Comparison of ENCODE assay signal across 18 cellular contexts in the genomic region with DNA sequence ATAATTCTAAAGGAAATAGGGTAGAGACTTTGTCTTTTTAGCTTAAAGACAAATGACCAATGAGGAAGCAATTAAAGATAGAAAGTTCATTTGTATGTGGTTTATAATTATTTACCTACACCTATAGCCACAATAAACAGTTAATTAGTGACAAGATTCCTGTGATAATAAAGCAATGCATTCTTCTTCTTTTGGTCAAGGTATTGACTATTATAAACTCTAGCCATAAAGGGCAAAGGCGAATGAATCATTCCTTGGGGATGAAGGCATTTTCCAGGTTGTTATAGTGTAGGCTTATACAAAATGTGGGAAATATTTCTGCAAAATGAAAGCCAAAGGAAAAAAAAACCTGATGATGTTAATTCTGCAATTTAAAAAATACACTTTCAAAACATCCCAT.
"Had no signal": no experiment of that assay in that cellular context is flagged by ENCODE, and none has a peak within 500 bp of the region (broad histone marks: within the 10 kb centered on the region; RNA-seq: fewer than 3 reads in every experiment).

No MANE protein-coding gene starts in this region.

- H3K9me3 Mint-ChIP-seq: naive thymus-derived CD8-positive, alpha-beta T cell had no signal

- ATAC-seq: esophagus mucosa; gastrocnemius medialis; left cardiac atrium; naive thymus-derived CD8-positive, alpha-beta T cell; sciatic nerve had no signal

- H3K27ac Mint-ChIP-seq: naive thymus-derived CD8-positive, alpha-beta T cell had no signal

- H3K4me3 Mint-ChIP-seq: naive thymus-derived CD8-positive, alpha-beta T cell had no signal

- H3K36me3 ChIP-seq: gastrocnemius medialis had no signal

- H3K27me3 ChIP-seq: dorsolateral prefrontal cortex, gastrocnemius medialis, heart right ventricle, neutrophil, stomach had no signal

- H3K4me3 ChIP-seq: dorsolateral prefrontal cortex, gastrocnemius medialis, heart right ventricle, stomach, thoracic aorta had no signal

- H3K9me3 ChIP-seq: gastrocnemius medialis, heart right ventricle, neutrophil, stomach, thoracic aorta had no signal

- H3K27ac ChIP-seq: dorsolateral prefrontal cortex, gastrocnemius medialis, neutrophil, stomach, thoracic aorta had no signal

- DNase-seq: cortex of kidney; dorsolateral prefrontal cortex; effector CD8-positive, alpha-beta T cell; gastrocnemius medialis; heart right ventricle; kidney; left cardiac atrium; mesendoderm; naive thymus-derived CD8-positive, alpha-beta T cell; posterior cingulate gyrus; stimulated activated CD4-positive, alpha-beta T cell treated with anti-CD3 and anti-CD28 coated beads, Interleukin-12 subunit alpha, Interleukin-12 subunit beta, amount 100 ng/mL, for 4 hours; stimulated activated naive CD4-positive, alpha-beta T cell; stomach; substantia nigra had no signal

- FAIRE-seq: kidney had no signal
